13 cellular contexts compared by ENCODE assay signal in genomic region chr10:132425029-132425758, GRCh38.
"Had no signal": no experiment of that assay in that cellular context is flagged by ENCODE, and none has a peak within 500 bp of the region (broad histone marks: within the 10 kb centered on the region; RNA-seq: fewer than 3 reads in every experiment).

No MANE protein-coding gene starts in this region.

- H3K27ac ChIP-seq: breast epithelium, heart right ventricle, ovary, thoracic aorta, uterus had no signal

- H3K9me3 ChIP-seq: breast epithelium, heart right ventricle, ovary, thoracic aorta, uterus had no signal

- DNase-seq: activated CD4-positive, alpha-beta T cell treated with anti-CD3 and anti-CD28 coated beads, Interleukin-2, amount 50 U/mL, for 4 hours; activated effector memory CD4-positive, alpha-beta T cell treated with Interleukin-2 at 50 U/mL for 16 hours; activated T-cell treated with anti-CD3 and anti-CD28 coated beads, Interleukin-2, amount 50 U/mL, for 24 hours; foreskin melanocyte; ovary; stimulated activated CD4-positive, alpha-beta T cell treated with anti-CD3 and anti-CD28 coated beads, Interleukin-4, amount 100 ng/mL, for 24 hours; stimulated activated naive CD8-positive, alpha-beta T cell treated with anti-CD3 and anti-CD28 coated beads, Interleukin-15, amount 100 ng/mL, for 72 hours; uterus had no signal

- H3K27me3 ChIP-seq: breast epithelium, heart right ventricle, ovary, uterus had no signal

- H3K36me3 ChIP-seq: breast epithelium, heart right ventricle, ovary, thoracic aorta, uterus had no signal

- H3K4me3 ChIP-seq: breast epithelium, heart right ventricle, ovary, thoracic aorta, uterus had no signal

- ATAC-seq: activated CD4-positive, CD25-positive, alpha-beta regulatory T cell treated with anti-CD3 and anti-CD28 coated beads, Interleukin-2, amount 50 U/mL, for 24 hours; heart right ventricle; stimulated activated naive CD8-positive, alpha-beta T cell treated with anti-CD3 and anti-CD28 coated beads, Interleukin-15, amount 100 ng/mL, for 72 hours had no signal

- FAIRE-seq: colon had no signal
